Comparison of ENCODE assay signal across 18 cellular contexts in the genomic region with DNA sequence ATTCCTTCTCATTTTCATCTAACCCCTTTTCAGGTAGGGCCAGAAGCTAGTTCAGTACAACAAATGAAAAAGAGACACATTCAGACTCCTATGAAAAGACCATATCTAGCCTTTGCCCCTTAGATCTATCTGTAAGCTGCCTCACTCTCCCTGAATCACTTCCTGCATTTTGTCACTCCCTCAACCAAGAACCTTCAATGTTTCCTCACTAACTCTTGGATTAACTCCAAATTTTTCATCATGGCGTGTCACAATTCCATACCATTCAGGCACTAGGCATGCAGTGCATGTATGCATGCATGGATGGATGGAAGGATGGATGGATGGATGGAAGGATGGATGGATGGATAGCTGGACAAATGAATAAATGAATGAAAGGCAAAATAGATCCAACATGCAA.
"Had no signal": no experiment of that assay in that cellular context is flagged by ENCODE, and none has a peak within 500 bp of the region (broad histone marks: within the 10 kb centered on the region; RNA-seq: fewer than 3 reads in every experiment).

No MANE protein-coding gene starts in this region.

- ATAC-seq: heart left ventricle; mucosa of descending colon; naive thymus-derived CD4-positive, alpha-beta T cell; pancreas; sciatic nerve; stimulated activated naive CD8-positive, alpha-beta T cell treated with anti-CD3 and anti-CD28 coated beads, Interleukin-15, Interleukin-2, amounts not matched to agents 100 U/mL and 50 U/mL, for 24 hours; T-helper 17 cell had no signal

- H3K27me3 ChIP-seq: cardiac muscle cell, esophagus squamous epithelium, heart left ventricle, pancreas, transverse colon, vagina had no signal

- H3K9me3 ChIP-seq: esophagus squamous epithelium, heart left ventricle, mucosa of descending colon, pancreas, transverse colon, vagina had no signal

- H3K36me3 ChIP-seq: cardiac muscle cell, esophagus squamous epithelium, heart left ventricle, pancreas, transverse colon, vagina had no signal

- DNase-seq: activated B cell treated with CpG ODN at 0.5 μM for 24 hours; activated CD4-positive, alpha-beta T cell treated with anti-CD3 and anti-CD28 coated beads, Interleukin-2, amount 10 ng/mL, durations not matched to agents 24 days and 14 days; activated CD8-positive, alpha-beta memory T cell treated with anti-CD3 and anti-CD28 coated beads, Interleukin-2, amount 50 U/mL, for 48 hours; activated naive CD4-positive, alpha-beta T cell treated with Interleukin-2 at 50 U/mL for 16 hours; anterior cingulate cortex; esophagus squamous epithelium; foreskin melanocyte; heart left ventricle; immature natural killer cell; mucosa of descending colon; naive thymus-derived CD4-positive, alpha-beta T cell; pancreas; stimulated activated naive CD8-positive, alpha-beta T cell treated with anti-CD3 and anti-CD28 coated beads, Interleukin-15, Interleukin-2, amounts not matched to agents 100 U/mL and 50 U/mL, for 24 hours; T-helper 17 cell; transverse colon had no signal

- H3K27ac ChIP-seq: cardiac muscle cell, esophagus squamous epithelium, heart left ventricle, pancreas, transverse colon, vagina had no signal

- H3K4me3 ChIP-seq: cardiac muscle cell, esophagus squamous epithelium, heart left ventricle, mucosa of descending colon, pancreas, transverse colon, vagina had no signal
